In the genomic region with DNA sequence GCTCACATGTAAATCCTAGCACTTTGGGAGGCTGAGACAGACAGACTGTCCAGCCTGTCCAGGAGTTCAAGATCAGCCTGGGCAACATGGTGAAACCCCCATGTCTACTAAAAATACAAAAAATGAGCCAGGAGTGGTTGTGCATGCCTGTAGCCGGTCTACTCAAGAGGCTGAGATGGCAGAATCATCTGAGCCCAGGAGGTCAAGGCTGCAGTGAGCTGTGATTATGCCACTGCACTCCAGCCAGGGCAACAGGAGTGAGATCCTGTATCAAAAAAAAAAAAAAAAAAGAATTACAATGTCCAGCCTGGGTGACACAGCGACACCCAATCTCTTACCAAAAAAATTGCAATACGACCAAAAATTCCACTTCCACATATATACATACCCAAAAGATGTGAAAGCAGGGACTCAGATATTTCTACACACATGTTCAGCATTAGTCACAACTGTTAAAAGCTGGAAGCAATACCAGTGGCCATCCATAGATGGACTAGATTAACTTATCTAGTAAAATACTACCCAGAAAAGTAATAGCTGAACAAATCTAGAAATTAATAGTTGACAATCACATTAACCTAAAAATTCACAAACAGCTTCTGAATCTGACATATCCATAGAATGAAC, we compare ENCODE assay signal across 1 cellular context.
TF ChIP-seq lines count a peak whose summit lies in the region.

No MANE protein-coding gene starts in this region.

TF ChIP-seq in A549, 52 proteins besides CTCF, POLR2A, EP300 and RAD21:
- no peak for TF ChIP-seq POLR2AphosphoS2 (conservative IDR thresholded peaks at IDR 0.05; ENCODE audit: low read length)
- TF ChIP-seq CBX2 (IDR thresholded peaks at IDR 0.05; ENCODE audit: borderline replicate concordance, low read depth) = no peak
- TF ChIP-seq, protein P1, sequence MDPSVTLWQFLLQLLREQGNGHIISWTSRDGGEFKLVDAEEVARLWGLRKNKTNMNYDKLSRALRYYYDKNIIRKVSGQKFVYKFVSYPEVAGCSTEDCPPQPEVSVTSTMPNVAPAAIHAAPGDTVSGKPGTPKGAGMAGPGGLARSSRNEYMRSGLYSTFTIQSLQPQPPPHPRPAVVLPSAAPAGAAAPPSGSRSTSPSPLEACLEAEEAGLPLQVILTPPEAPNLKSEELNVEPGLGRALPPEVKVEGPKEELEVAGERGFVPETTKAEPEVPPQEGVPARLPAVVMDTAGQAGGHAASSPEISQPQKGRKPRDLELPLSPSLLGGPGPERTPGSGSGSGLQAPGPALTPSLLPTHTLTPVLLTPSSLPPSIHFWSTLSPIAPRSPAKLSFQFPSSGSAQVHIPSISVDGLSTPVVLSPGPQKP (IDR thresholded peaks at IDR 0.05; ENCODE audit: low read depth, low read length) = no peak
- TF ChIP-seq SMC3 (IDR thresholded peaks at IDR 0.05) = no peak
- TF ChIP-seq ESRRA (IDR thresholded peaks at IDR 0.05; ENCODE audit: borderline replicate concordance, low read length) = no peak
- TF ChIP-seq, protein P2, sequence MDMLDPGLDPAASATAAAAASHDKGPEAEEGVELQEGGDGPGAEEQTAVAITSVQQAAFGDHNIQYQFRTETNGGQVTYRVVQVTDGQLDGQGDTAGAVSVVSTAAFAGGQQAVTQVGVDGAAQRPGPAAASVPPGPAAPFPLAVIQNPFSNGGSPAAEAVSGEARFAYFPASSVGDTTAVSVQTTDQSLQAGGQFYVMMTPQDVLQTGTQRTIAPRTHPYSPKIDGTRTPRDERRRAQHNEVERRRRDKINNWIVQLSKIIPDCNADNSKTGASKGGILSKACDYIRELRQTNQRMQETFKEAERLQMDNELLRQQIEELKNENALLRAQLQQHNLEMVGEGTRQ (IDR thresholded peaks at IDR 0.05) = no peak
- no peak for TF ChIP-seq MAFK (IDR thresholded peaks at IDR 0.05; ENCODE audit: partially characterized antibody)
- TF ChIP-seq, protein P3, sequence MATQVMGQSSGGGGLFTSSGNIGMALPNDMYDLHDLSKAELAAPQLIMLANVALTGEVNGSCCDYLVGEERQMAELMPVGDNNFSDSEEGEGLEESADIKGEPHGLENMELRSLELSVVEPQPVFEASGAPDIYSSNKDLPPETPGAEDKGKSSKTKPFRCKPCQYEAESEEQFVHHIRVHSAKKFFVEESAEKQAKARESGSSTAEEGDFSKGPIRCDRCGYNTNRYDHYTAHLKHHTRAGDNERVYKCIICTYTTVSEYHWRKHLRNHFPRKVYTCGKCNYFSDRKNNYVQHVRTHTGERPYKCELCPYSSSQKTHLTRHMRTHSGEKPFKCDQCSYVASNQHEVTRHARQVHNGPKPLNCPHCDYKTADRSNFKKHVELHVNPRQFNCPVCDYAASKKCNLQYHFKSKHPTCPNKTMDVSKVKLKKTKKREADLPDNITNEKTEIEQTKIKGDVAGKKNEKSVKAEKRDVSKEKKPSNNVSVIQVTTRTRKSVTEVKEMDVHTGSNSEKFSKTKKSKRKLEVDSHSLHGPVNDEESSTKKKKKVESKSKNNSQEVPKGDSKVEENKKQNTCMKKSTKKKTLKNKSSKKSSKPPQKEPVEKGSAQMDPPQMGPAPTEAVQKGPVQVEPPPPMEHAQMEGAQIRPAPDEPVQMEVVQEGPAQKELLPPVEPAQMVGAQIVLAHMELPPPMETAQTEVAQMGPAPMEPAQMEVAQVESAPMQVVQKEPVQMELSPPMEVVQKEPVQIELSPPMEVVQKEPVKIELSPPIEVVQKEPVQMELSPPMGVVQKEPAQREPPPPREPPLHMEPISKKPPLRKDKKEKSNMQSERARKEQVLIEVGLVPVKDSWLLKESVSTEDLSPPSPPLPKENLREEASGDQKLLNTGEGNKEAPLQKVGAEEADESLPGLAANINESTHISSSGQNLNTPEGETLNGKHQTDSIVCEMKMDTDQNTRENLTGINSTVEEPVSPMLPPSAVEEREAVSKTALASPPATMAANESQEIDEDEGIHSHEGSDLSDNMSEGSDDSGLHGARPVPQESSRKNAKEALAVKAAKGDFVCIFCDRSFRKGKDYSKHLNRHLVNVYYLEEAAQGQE (IDR thresholded peaks at IDR 0.05) = no peak
- no peak for TF ChIP-seq RARB (CRISPR knock-in tag; IDR thresholded peaks at IDR 0.05)
- no peak for TF ChIP-seq ZFP36 (IDR thresholded peaks at IDR 0.05; ENCODE audit: borderline replicate concordance, partially characterized antibody)
- TF ChIP-seq BHLHE40 (IDR thresholded peaks at IDR 0.05; ENCODE audit: low read depth, low read length) = no peak
- no peak for TF ChIP-seq NR3C1 (IDR thresholded peaks at IDR 0.05)
- no peak for TF ChIP-seq ZC3H11A (IDR thresholded peaks at IDR 0.05)
- TF ChIP-seq, protein P4, sequence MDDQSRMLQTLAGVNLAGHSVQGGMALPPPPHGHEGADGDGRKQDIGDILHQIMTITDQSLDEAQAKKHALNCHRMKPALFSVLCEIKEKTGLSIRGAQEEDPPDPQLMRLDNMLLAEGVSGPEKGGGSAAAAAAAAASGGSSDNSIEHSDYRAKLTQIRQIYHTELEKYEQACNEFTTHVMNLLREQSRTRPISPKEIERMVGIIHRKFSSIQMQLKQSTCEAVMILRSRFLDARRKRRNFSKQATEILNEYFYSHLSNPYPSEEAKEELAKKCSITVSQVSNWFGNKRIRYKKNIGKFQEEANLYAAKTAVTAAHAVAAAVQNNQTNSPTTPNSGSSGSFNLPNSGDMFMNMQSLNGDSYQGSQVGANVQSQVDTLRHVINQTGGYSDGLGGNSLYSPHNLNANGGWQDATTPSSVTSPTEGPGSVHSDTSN (IDR thresholded peaks at IDR 0.05) = no peak
